In the genomic region with DNA sequence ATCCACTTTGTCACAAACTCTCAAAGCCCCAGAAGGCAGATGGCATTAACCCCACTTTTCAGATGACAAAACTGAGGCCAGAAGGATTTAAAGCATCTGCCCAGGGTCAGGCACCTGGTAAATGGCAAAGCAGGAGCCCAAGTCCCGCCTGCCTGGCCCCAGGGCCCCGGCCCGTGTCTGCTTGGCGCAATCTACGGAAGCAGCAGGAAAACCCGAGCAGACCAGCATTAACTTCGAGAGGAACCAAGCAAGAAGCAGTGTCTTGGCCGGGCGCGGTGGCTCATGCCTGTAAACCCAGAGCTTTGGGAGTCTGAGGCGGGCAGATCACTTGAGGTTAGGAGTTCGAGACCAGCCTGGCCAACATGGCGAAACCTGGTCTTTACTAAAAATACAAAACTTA, we compare ENCODE assay signal across 1 cellular context.
TF ChIP-seq lines count a peak whose summit lies in the region.

No MANE protein-coding gene starts in this region.

TF ChIP-seq in K562, 482 proteins besides CTCF, POLR2A, EP300 and RAD21:
- TF ChIP-seq FOXA1 (IDR thresholded peaks at IDR 0.05; ENCODE audit: borderline replicate concordance): no peak
- no peak for TF ChIP-seq ZNF76 (CRISPR knock-in tag; IDR thresholded peaks at IDR 0.05; ENCODE audit: borderline replicate concordance)
- TF ChIP-seq RBM25 (IDR thresholded peaks at IDR 0.05; ENCODE audit: low read depth, low read length, severe bottlenecking): peak; percentile 44
- no peak for TF ChIP-seq DIDO1 (tag; IDR thresholded peaks at IDR 0.05; ENCODE audit: low read depth)
